17 cellular contexts compared by ENCODE assay signal in the genomic region with DNA sequence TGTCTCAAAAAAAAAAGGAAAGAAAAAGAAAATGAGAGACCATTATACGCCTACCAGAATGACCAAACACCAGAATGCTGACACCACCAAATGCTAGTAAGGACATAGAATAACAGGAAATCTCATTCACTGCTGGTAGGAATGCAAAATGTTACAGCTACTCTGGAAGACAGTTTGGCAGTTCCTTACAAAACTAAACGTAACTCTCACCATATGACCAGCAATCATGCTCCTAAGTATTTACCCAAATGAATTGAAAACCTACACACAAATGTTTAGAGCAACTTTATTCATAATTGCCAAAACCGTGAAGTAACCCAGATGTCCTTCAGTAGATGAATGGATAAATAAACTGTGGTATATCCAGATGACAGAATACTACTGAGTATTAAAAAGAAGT. TPM values are rescaled to one million over a fixed set of nuclear protein-coding genes. Genes with fewer than 3 reads are reported as not detected.
DNase-seq lines count a peak whose midpoint lies in the region; ATAC-seq and TF ChIP-seq lines count a peak whose summit lies in the region.
"Had no signal": no experiment of that assay in that cellular context is flagged by ENCODE, and none has a peak within 500 bp of the region (broad histone marks: within the 10 kb centered on the region; RNA-seq: fewer than 3 reads in every experiment).

No MANE protein-coding gene starts in this region.

- H3K23ac ChIP-seq in H9 (ENCODE audit: insufficient read length, low read depth, low read length) = no peak overlapping the region

- H3K14ac ChIP-seq in H9 (ENCODE audit: insufficient read depth, low read length) = no peak overlapping the region

- H3K4ac ChIP-seq in H9 (ENCODE audit: low read depth, low read length) = no peak overlapping the region

- H3K23me2 ChIP-seq in H9 (ENCODE audit: insufficient read length, low read depth, low read length, poor library complexity, severe bottlenecking) = no peaks in the 10 kb centered on the region

- H2BK15ac ChIP-seq in H9 (ENCODE audit: low read depth, low read length) = no peak overlapping the region

- H2AK5ac ChIP-seq in H9 (ENCODE audit: insufficient read length, low read length) = no peak overlapping the region

- in situ Hi-C loops in GM13977 (cut with MboI; ENCODE audit: low pct_unique_long_range_greater_than_20kb, low sequenced_read_pairs, unreplicated experiment) = no loop called here

- no peak for TF ChIP-seq CTCF in H9 (conservative IDR thresholded peaks at IDR 0.05)
- TF ChIP-seq CTCF in coronary artery (IDR thresholded peaks at IDR 0.05) = no peak
- no peak for TF ChIP-seq CTCF in GM13977 (IDR thresholded peaks at IDR 0.05; ENCODE audit: extremely low read depth, insufficient read depth, missing control alignments)

- H3K4me1 ChIP-seq in H9 (ENCODE audit: insufficient read depth, low read length) = no peaks in the 10 kb centered on the region; the same call in 1 of the 2 replicates

- H3K27ac Mint-ChIP-seq in H9 = peak overlapping the region in 2 of 3 experiments; percentile 3 to 40; a peak in 2 of 7 replicates
- no peak overlapping the region for H3K27ac Mint-ChIP-seq in activated CD8-positive, alpha-beta T cell treated with anti-CD3 and anti-CD28 coated beads, Interleukin-2, amount 10 ng/mL, durations not matched to agents 7 days and 5 days
- H3K27ac Mint-ChIP-seq: activated naive CD4-positive, alpha-beta T cell treated with anti-CD3 and anti-CD28 coated beads, Interleukin-2, amount 50 U/mL, for 72 hours had no signal

- WGBS in H9 (ENCODE audit: extremely low coverage, insufficient read length, low lambda C conversion rate) = no CpG with 5 or more reads among the region's 3 CpGs

- POLR2A ChIA-PET in activated CD8-positive, alpha-beta T cell treated with anti-CD3 and anti-CD28 coated beads, Interleukin-2, amount 10 ng/mL, durations not matched to agents 7 days and 5 days (lab: Charles Lee) = no interaction called here

- no peaks in the 10 kb centered on the region for H3K27me3 Mint-ChIP-seq in H9 (ENCODE audit: low read depth)
- no peaks in the 10 kb centered on the region for H3K27me3 Mint-ChIP-seq in activated CD8-positive, alpha-beta T cell treated with anti-CD3 and anti-CD28 coated beads, Interleukin-2, amount 10 ng/mL, durations not matched to agents 7 days and 5 days (ENCODE audit: low read depth)
- H3K27me3 Mint-ChIP-seq: effector memory CD8-positive, alpha-beta T cell had no signal

- no peak overlapping the region for H3K56ac ChIP-seq in H9 (ENCODE audit: insufficient read length, low read depth, low read length)

- H3K27ac ChIP-seq in H9 (ENCODE audit: insufficient read length, low read depth, low read length) = no peak overlapping the region
- peak overlapping the region; percentile 20 to 49 for H3K27ac ChIP-seq in coronary artery
- peak overlapping the region; percentile 20 for H3K27ac ChIP-seq in temporal lobe (ENCODE audit: low read depth, low read length)
- H3K27ac ChIP-seq: ovary had no signal

- no peak overlapping the region for H2BK20ac ChIP-seq in H9 (ENCODE audit: low read depth, low read length, poor library complexity, severe bottlenecking)

- H3T11ph ChIP-seq in H9 (ENCODE audit: low read length) = no peak overlapping the region

- no peak overlapping the region for H3K4me3 ChIP-seq in coronary artery
- H3K4me3 ChIP-seq: mucosa of descending colon, ovary had no signal

- no peak overlapping the region for H2AFZ ChIP-seq in H9 (ENCODE audit: low read length)

- H4K8ac ChIP-seq in H9 (replicated peaks; ENCODE audit: insufficient read length, low read depth, low read length) = no peak overlapping the region

- peak overlapping the region in 1 of 2 experiments; percentile 14; a peak in 1 of 5 replicates for H3K4me3 Mint-ChIP-seq in H9
- no peak overlapping the region for H3K4me3 Mint-ChIP-seq in activated CD8-positive, alpha-beta T cell treated with anti-CD3 and anti-CD28 coated beads, Interleukin-2, amount 10 ng/mL, durations not matched to agents 7 days and 5 days
- H3K4me3 Mint-ChIP-seq: effector memory CD8-positive, alpha-beta T cell had no signal

- no peaks in the 10 kb centered on the region for H3K9me3 ChIP-seq in H9 (ENCODE audit: control insufficient read depth, low read depth, low read length)
- H3K9me3 ChIP-seq: mucosa of descending colon, ovary had no signal

- H3K4me1 Mint-ChIP-seq in H9 = peaks cover 23 to 24% of the 10 kb centered on the region in 2 experiments
- peaks cover 26% of the 10 kb centered on the region for H3K4me1 Mint-ChIP-seq in activated CD8-positive, alpha-beta T cell treated with anti-CD3 and anti-CD28 coated beads, Interleukin-2, amount 10 ng/mL, durations not matched to agents 7 days and 5 days (ENCODE audit: low read depth)

- peaks cover 9 to 49% (median 29%) of the 10 kb centered on the region in 3 experiments; a peak in 6 of 7 replicates for H3K36me3 Mint-ChIP-seq in H9 (ENCODE audit: insufficient read depth in 1 of 3, low read depth in 3 of 3)
- H3K36me3 Mint-ChIP-seq in activated CD8-positive, alpha-beta T cell treated with anti-CD3 and anti-CD28 coated beads, Interleukin-2, amount 10 ng/mL, durations not matched to agents 7 days and 5 days (ENCODE audit: low read depth) = peaks cover 13% of the 10 kb centered on the region

- no peak overlapping the region for H2BK5ac ChIP-seq in H9 (ENCODE audit: insufficient read length, low read length)

- H2BK12ac ChIP-seq in H9 (ENCODE audit: insufficient read length, low read depth, low read length) = no peak overlapping the region

- H4K20me1 ChIP-seq in H9 (ENCODE audit: control insufficient read depth, insufficient read depth, insufficient read length) = no peaks in the 10 kb centered on the region

- no peak overlapping the region for H3K18ac ChIP-seq in H9 (ENCODE audit: insufficient read length, low read depth, low read length)

- H2BK120ac ChIP-seq in H9 (ENCODE audit: low read depth, low read length, poor library complexity, severe bottlenecking) = no peak overlapping the region

- H3K4me2 ChIP-seq in H9 (ENCODE audit: insufficient read depth, insufficient read length, low read length) = no peak overlapping the region

- H3K27me3 ChIP-seq in H9 (ENCODE audit: insufficient read depth, low read length) = no peaks in the 10 kb centered on the region
- H3K27me3 ChIP-seq: ovary had no signal

- peak; percentile 0 for DNase-seq in H9
- no peak for DNase-seq in coronary artery (ENCODE audit: low spot score)
- peak; percentile 54 for DNase-seq in iris pigment epithelial cell (ENCODE audit: low read depth)
- no peak for DNase-seq in GM13977 (ENCODE audit: low spot score)
- no peak for DNase-seq in HPDE6-E6E7 (ENCODE audit: extremely low spot score)
- DNase-seq in activated CD8-positive, alpha-beta T cell treated with anti-CD3 and anti-CD28 coated beads, Interleukin-2, amount 10 ng/mL, durations not matched to agents 7 days and 5 days = no peak
- DNase-seq: activated CD4-positive, alpha-beta T cell treated with anti-CD3 and anti-CD28 coated beads for 1 hour; C1 segment of cervical spinal cord; DMS79 treated with DMSO at 0.1 percent for 48 hours; effector memory CD8-positive, alpha-beta T cell; NCI-H1436; NCI-H345; ovary; SHP77 treated with DMSO at 0.1 percent for 48 hours had no signal

- H4K91ac ChIP-seq in H9 (ENCODE audit: insufficient read length, low read depth, low read length) = no peak overlapping the region

- CTCF ChIA-PET in activated CD8-positive, alpha-beta T cell treated with anti-CD3 and anti-CD28 coated beads, Interleukin-2, amount 10 ng/mL, durations not matched to agents 7 days and 5 days (lab: Charles Lee) = no interaction called here

- peaks cover 60% of the 10 kb centered on the region for H3K79me2 ChIP-seq in H9 (ENCODE audit: insufficient read depth, low read length)

- H4K5ac ChIP-seq in H9 (ENCODE audit: insufficient read length, low read depth, low read length) = no peak overlapping the region

- ATAC-seq in activated CD8-positive, alpha-beta T cell treated with anti-CD3 and anti-CD28 coated beads, Interleukin-2, amount 10 ng/mL, durations not matched to agents 7 days and 5 days = no peak
- ATAC-seq: activated naive CD4-positive, alpha-beta T cell treated with anti-CD3 and anti-CD28 coated beads, Interleukin-2, amount 50 U/mL, for 72 hours; effector memory CD8-positive, alpha-beta T cell; mucosa of descending colon had no signal

- H3K9ac ChIP-seq in H9 (ENCODE audit: extremely low read depth, insufficient read length, low read length) = no peak overlapping the region

- peaks cover 4% of the 10 kb centered on the region for H3K79me1 ChIP-seq in H9 (ENCODE audit: insufficient read depth, low read depth, low read length, poor library complexity, severe bottlenecking)

- no peaks in the 10 kb centered on the region for H3K9me3 Mint-ChIP-seq in H9
- H3K9me3 Mint-ChIP-seq in activated CD8-positive, alpha-beta T cell treated with anti-CD3 and anti-CD28 coated beads, Interleukin-2, amount 10 ng/mL, durations not matched to agents 7 days and 5 days (ENCODE audit: insufficient read depth) = no peaks in the 10 kb centered on the region
- H3K9me3 Mint-ChIP-seq: activated naive CD4-positive, alpha-beta T cell treated with anti-CD3 and anti-CD28 coated beads, Interleukin-2, amount 50 U/mL, for 72 hours; effector memory CD8-positive, alpha-beta T cell had no signal

RNA-seq across cellular contexts. Expression of gene CHKA, which starts 7.2 kb away (rescaled TPM):
- total RNA-seq in H9 (2021) (63.0 and 64.2 TPM in 2 replicates), temporal lobe (31.0 TPM)
- 10 to 100 TPM; 14.4 to 14.5 TPM for total RNA-seq in activated CD8-positive, alpha-beta T cell treated with anti-CD3 and anti-CD28 coated beads, Interleukin-2, amount 10 ng/mL, durations not matched to agents 7 days and 5 days

Comparison
In these comparisons a context has a peak if more than half of its experiments do, and no peak if none do; other contexts are left out.
1. DNase-seq: peak in H9 (single experiment) and iris pigment epithelial cell (single experiment); none in coronary artery (single experiment), GM13977 (single experiment), HPDE6-E6E7 (single experiment) and activated CD8-positive, alpha-beta T cell treated with anti-CD3 and anti-CD28 coated beads, Interleukin-2, amount 10 ng/mL, durations not matched to agents 7 days and 5 days (single experiment).